Comparison of ENCODE assay signal across 14 cellular contexts in genomic region chr7:102337002-102337401, GRCh38. TPM values are rescaled to one million over a fixed set of nuclear protein-coding genes. Genes with fewer than 3 reads are reported as not detected.
"Had no signal": no experiment of that assay in that cellular context is flagged by ENCODE, and none has a peak within 500 bp of the region (broad histone marks: within the 10 kb centered on the region; RNA-seq: fewer than 3 reads in every experiment).

No MANE protein-coding gene starts in this region.

RNA-seq across cellular contexts. Expression of gene SPDYE6, which starts 19.2 kb away (rescaled TPM):
- total RNA-seq: natural killer cell, osteoblast, ovary, progenitor cell of endocrine pancreas, psoas muscle, renal cortical epithelial cell, sciatic nerve, smooth muscle cell, spleen, suprapubic skin, transverse colon, upper lobe of right lung, urinary bladder, uterus had no signal
